16 cellular contexts compared by ENCODE assay signal in the genomic region with DNA sequence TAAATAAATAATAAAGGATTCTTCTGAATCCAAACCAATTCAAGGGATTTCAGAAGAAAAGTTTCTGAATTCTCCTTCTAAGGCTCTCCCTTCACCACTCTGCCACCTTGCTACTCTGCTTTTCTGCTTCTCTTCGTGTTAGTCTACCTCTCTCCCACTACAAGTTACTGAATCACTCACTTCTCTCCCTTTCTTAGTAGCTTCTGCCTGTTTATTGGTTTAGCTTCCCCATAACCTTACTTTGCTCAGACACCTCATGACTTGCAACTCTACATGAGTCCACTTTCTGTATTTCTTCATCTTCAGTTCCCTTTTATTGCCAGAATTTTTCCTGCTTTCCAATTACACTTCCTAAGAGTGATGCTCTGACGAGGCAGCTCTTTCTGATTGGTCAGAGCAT.
"Had no signal": no experiment of that assay in that cellular context is flagged by ENCODE, and none has a peak within 500 bp of the region (broad histone marks: within the 10 kb centered on the region; RNA-seq: fewer than 3 reads in every experiment).

No MANE protein-coding gene starts in this region.

- H3K9me3 ChIP-seq: gastrocnemius medialis, thyroid gland had no signal

- FAIRE-seq: bronchial epithelial cell, keratinocyte, urothelium cell line had no signal

- H3K27me3 ChIP-seq: gastrocnemius medialis, thyroid gland had no signal

- ATAC-seq: gastrocnemius medialis; natural killer cell treated with Interleukin-12 subunit alpha and Interleukin-12 subunit beta and Interleukin-15 and Interleukin-18, amount 100 ng/mL, for 72 hours; stimulated activated naive B cell treated with anti-CD40 and anti-IgM and Interleukin-4, amounts not matched to agents 10 μg/mL and 1 μg/mL and 100 μg/mL, for 72 hours had no signal

- H3K4me3 ChIP-seq: gastrocnemius medialis, lung, thyroid gland had no signal

- H3K4me1 ChIP-seq: gastrocnemius medialis had no signal

- H3K27ac ChIP-seq: gastrocnemius medialis, thyroid gland, WERI-Rb-1 had no signal

- H3K36me3 ChIP-seq: gastrocnemius medialis, thyroid gland, WERI-Rb-1 had no signal

- DNase-seq: activated CD4-positive, alpha-beta T cell treated with anti-CD3 and anti-CD28 coated beads for 1 hour; activated CD4-positive, alpha-beta T cell treated with anti-CD3 and anti-CD28 coated beads, Interleukin-2, amount 50 U/mL, for 4 hours; activated gamma-delta T cell treated with Interleukin-2 at 50 U/mL for 16 hours; activated T-cell treated with anti-CD3 and anti-CD28 coated beads for 4 hours; effector CD4-positive, alpha-beta T cell; gastrocnemius medialis; head of caudate nucleus; retina; stimulated activated naive B cell treated with anti-CD40 and anti-IgM and Interleukin-4, amounts not matched to agents 10 μg/mL and 1 μg/mL and 100 μg/mL, for 72 hours; thyroid gland; WERI-Rb-1 had no signal
